Comparison of ENCODE assay signal across 10 cellular contexts in genomic region chr2:106885981-106886915, GRCh38. TPM values are rescaled to one million over a fixed set of nuclear protein-coding genes. Genes with fewer than 3 reads are reported as not detected.
DNase-seq lines count a peak whose midpoint lies in the region; ATAC-seq and TF ChIP-seq lines count a peak whose summit lies in the region.
"Had no signal": no experiment of that assay in that cellular context is flagged by ENCODE, and none has a peak within 500 bp of the region (broad histone marks: within the 10 kb centered on the region; RNA-seq: fewer than 3 reads in every experiment).

TSS of gene ST6GAL2 (minus strand) at chr2:106886167. CDS start at chr2:106843977, 42,190 bp downstream.

- peak; percentile 79 for DNase-seq in DMS 273 (lab: John Stamatoyannopoulos, UW; ENCODE audit: unreplicated experiment)
- no peak for DNase-seq in DMS 273 treated with DMSO at 0.1 percent for 48 hours (lab: John Stamatoyannopoulos, UW)
- no peak for DNase-seq in astrocyte of the cerebellum (ENCODE audit: low read depth)
- DNase-seq in iPS-NIHi7 (ENCODE audit: extremely low spot score) = peak; percentile 61
- no peak for DNase-seq in stomach
- no peak for DNase-seq in ureter (ENCODE audit: low spot score)
- DNase-seq: naive B cell had no signal

- intact Hi-C loops in stomach (cut with DNase I; ENCODE audit: low total_unique reads) = no loop called here

- in situ Hi-C loops in astrocyte of the cerebellum (cut with HindIII; ENCODE audit: low sequenced_read_pairs) = no loop called here

- H3K27ac ChIP-seq in stomach = peak within 1 kb of the TSS in 3 of 5 donors; percentile 44 to 58 (median 57)
- H3K27ac ChIP-seq: 22Rv1 had no signal

- 0 to 4% (median 2%) methylated on average over 52 to 118 of the region's 118 CpGs for whole genome bisulfite sequencing in stomach, 5 donors

- peaks cover 0 to 30% (median 24%) of the 10 kb centered on the region in 4 donors for H3K4me1 ChIP-seq in stomach

- ATAC-seq in HG02884 (IDR thresholded peaks at IDR 0.05; ENCODE audit: unreplicated experiment) = no peak
- ATAC-seq in GM18519 (IDR thresholded peaks at IDR 0.05; ENCODE audit: low FRiP score, unreplicated experiment) = no peak

- peaks cover 0 to 41% (median 23%) of the 10 kb centered on the region in 3 donors for H3K27me3 ChIP-seq in stomach

- H3K36me3 ChIP-seq in stomach = no peaks in the 10 kb centered on the region

- H3K9me3 ChIP-seq in stomach = no peaks in the 10 kb centered on the region

- peak within 1 kb of the TSS; percentile 49 for H3K4me3 ChIP-seq in astrocyte of the cerebellum (ENCODE audit: low read depth, low read length)
- H3K4me3 ChIP-seq in stomach = peak within 1 kb of the TSS; percentile 53 to 71 (median 62)

- TF ChIP-seq POLR2A in stomach (IDR thresholded peaks at IDR 0.05) = no peak

- TF ChIP-seq CTCF in astrocyte of the cerebellum (IDR thresholded peaks at IDR 0.05; ENCODE audit: low read depth, low read length, missing control alignments) (no peak), stomach (IDR thresholded peaks at IDR 0.05) (no peak)

- no peak for TF ChIP-seq EP300 in stomach (IDR thresholded peaks at IDR 0.05)

RNA-seq across cellular contexts. Expression of gene ST6GAL2, which starts in this region (rescaled TPM):
- total RNA-seq in stomach (1 to 10 TPM in 2 of 5 donors, under 1 TPM in 2, not detected in 1; 0.45 to 9.0 (median 3.2) TPM), ureter (1.4 TPM)
- polyA plus RNA-seq in stomach = under 1 TPM in 2 of 3 donors, not detected in 1; 0.12 to 0.68 TPM

Comparison
In these comparisons a context has a peak if more than half of its experiments do, and no peak if none do; other contexts are left out.
1. DNase-seq: peak in DMS 273 (single experiment) and iPS-NIHi7 (single experiment); none in DMS 273 treated with DMSO at 0.1 percent for 48 hours (single experiment), astrocyte of the cerebellum (single experiment), stomach (single experiment) and ureter (single experiment).